In the genomic region with DNA sequence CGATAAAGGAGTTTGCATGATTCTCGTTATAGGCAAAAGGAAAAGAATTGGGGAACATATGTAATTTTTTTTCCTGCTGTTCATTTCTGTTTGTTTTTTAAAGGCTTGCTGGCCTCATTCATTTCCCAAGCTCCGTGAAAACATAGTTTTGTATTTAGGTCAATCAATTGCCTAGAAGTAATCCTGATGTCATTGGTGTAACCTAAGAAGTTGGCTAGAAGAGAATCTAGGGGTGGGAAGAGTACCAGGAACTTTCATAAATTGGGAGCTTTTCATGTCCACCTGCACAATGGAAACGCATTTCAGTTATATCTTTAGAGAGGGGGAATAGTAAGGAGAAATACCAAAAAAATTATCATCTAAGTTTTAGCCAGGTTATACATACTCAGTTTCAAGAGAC, we compare ENCODE assay signal across 15 cellular contexts.
DNase-seq lines count a peak whose midpoint lies in the region; ATAC-seq lines count a peak whose summit lies in the region.
"Had no signal": no experiment of that assay in that cellular context is flagged by ENCODE, and none has a peak within 500 bp of the region (broad histone marks: within the 10 kb centered on the region; RNA-seq: fewer than 3 reads in every experiment).

No MANE protein-coding gene starts in this region.

- H3K36me3 Mint-ChIP-seq in activated naive CD4-positive, alpha-beta T cell treated with anti-CD3 and anti-CD28 coated beads, Interleukin-2, amount 50 U/mL, for 24 hours: peaks cover 5% of the 10 kb centered on the region
- no peaks in the 10 kb centered on the region for H3K36me3 Mint-ChIP-seq in activated naive CD8-positive, alpha-beta T cell

- H3K4me3 Mint-ChIP-seq in activated naive CD4-positive, alpha-beta T cell treated with anti-CD3 and anti-CD28 coated beads, Interleukin-2, amount 50 U/mL, for 24 hours: peak overlapping the region; percentile 81
- H3K4me3 Mint-ChIP-seq in activated naive CD8-positive, alpha-beta T cell: peak overlapping the region; percentile 0

- no peak for DNase-seq in activated naive CD4-positive, alpha-beta T cell treated with Interleukin-2 at 50 U/mL for 16 hours
- peak; percentile 66 for DNase-seq in fibroblast of peridontal ligament (ENCODE audit: extremely low read depth)
- peak; percentile 7 for DNase-seq in stromal cell of bone marrow (ENCODE audit: low read depth)
- DNase-seq in activated CD8-positive, alpha-beta memory T cell treated with anti-CD3 and anti-CD28 coated beads, Interleukin-2, amount 50 U/mL, for 48 hours: no peak
- DNase-seq: activated B cell treated with CpG ODN at 0.5 μM for 24 hours; activated gamma-delta T cell; effector CD4-positive, alpha-beta T cell; NCI-H1417 treated with DMSO at 0.1 percent for 48 hours; NCI-H774; sigmoid colon had no signal

- H3K4me1 Mint-ChIP-seq in activated naive CD4-positive, alpha-beta T cell treated with anti-CD3 and anti-CD28 coated beads, Interleukin-2, amount 50 U/mL, for 24 hours: peaks cover 59% of the 10 kb centered on the region
- H3K4me1 Mint-ChIP-seq in activated naive CD8-positive, alpha-beta T cell (ENCODE audit: low read depth): peaks cover 55% of the 10 kb centered on the region

- ATAC-seq in GM18498 (IDR thresholded peaks at IDR 0.05; ENCODE audit: unreplicated experiment): no peak
- ATAC-seq in HG03342 (IDR thresholded peaks at IDR 0.05; ENCODE audit: unreplicated experiment): no peak
- ATAC-seq: mucosa of descending colon had no signal

- H3K27me3 Mint-ChIP-seq in activated naive CD4-positive, alpha-beta T cell treated with anti-CD3 and anti-CD28 coated beads, Interleukin-2, amount 50 U/mL, for 24 hours: no peaks in the 10 kb centered on the region
- no peaks in the 10 kb centered on the region for H3K27me3 Mint-ChIP-seq in activated naive CD8-positive, alpha-beta T cell
- H3K27me3 Mint-ChIP-seq: activated B cell treated with CpG ODN at 0.5 μM for 24 hours had no signal

- peak overlapping the region; percentile 97 for H3K27ac Mint-ChIP-seq in activated naive CD4-positive, alpha-beta T cell treated with anti-CD3 and anti-CD28 coated beads, Interleukin-2, amount 50 U/mL, for 24 hours
- peak overlapping the region; percentile 35 for H3K27ac Mint-ChIP-seq in activated naive CD8-positive, alpha-beta T cell

- no peaks in the 10 kb centered on the region for H3K9me3 Mint-ChIP-seq in activated naive CD4-positive, alpha-beta T cell treated with anti-CD3 and anti-CD28 coated beads, Interleukin-2, amount 50 U/mL, for 24 hours
- H3K9me3 Mint-ChIP-seq in activated naive CD8-positive, alpha-beta T cell (ENCODE audit: low read depth): no peaks in the 10 kb centered on the region
- H3K9me3 Mint-ChIP-seq: activated B cell treated with CpG ODN at 0.5 μM for 24 hours had no signal

Comparison
In these comparisons a context has a peak if more than half of its experiments do, and no peak if none do; other contexts are left out.
1. DNase-seq: peak in fibroblast of peridontal ligament (single experiment) and stromal cell of bone marrow (single experiment); none in activated naive CD4-positive, alpha-beta T cell treated with Interleukin-2 at 50 U/mL for 16 hours (single experiment) and activated CD8-positive, alpha-beta memory T cell treated with anti-CD3 and anti-CD28 coated beads, Interleukin-2, amount 50 U/mL, for 48 hours (single experiment).